Comparison of ENCODE assay signal across 8 cellular contexts in genomic region chr16:72124761-72125634, GRCh38. TPM values are rescaled to one million over a fixed set of nuclear protein-coding genes. Genes with fewer than 3 reads are reported as not detected.
DNase-seq lines count a peak whose midpoint lies in the region; ATAC-seq and TF ChIP-seq lines count a peak whose summit lies in the region.

No MANE protein-coding gene starts in this region.

- H3K4me2 ChIP-seq in osteoblast (ENCODE audit: insufficient read depth, low read length), result no peak overlapping the region

- no peaks in the 10 kb centered on the region for H3K36me3 ChIP-seq in ACC112 (ENCODE audit: insufficient read depth, low read length)
- no peaks in the 10 kb centered on the region for H3K36me3 ChIP-seq in gastroesophageal sphincter
- H3K36me3 ChIP-seq in osteoblast (ENCODE audit: insufficient read depth, low read length), result no peaks in the 10 kb centered on the region
- H3K36me3 ChIP-seq in tibial artery, result no peaks in the 10 kb centered on the region

- no peak overlapping the region for H3K27ac ChIP-seq in ACC112 (ENCODE audit: low read depth, low read length)
- peak overlapping the region in 1 of 4 donors; percentile 32 for H3K27ac ChIP-seq in gastroesophageal sphincter
- H3K27ac ChIP-seq in osteoblast (ENCODE audit: low read depth, low read length), result no peak overlapping the region
- H3K27ac ChIP-seq in tibial artery, result no peak overlapping the region

- peak; percentile 61 for ATAC-seq in GM18867 (IDR thresholded peaks at IDR 0.05; ENCODE audit: unreplicated experiment)
- ATAC-seq in gastroesophageal sphincter, result peak; percentile 63

- 11 to 46% methylated on average over 3 to 5 of the region's 13 CpGs for WGBS in gastroesophageal sphincter (ENCODE audit: low coverage in 1 of 2), 2 donors

- H3K4me3 ChIP-seq in ACC112 (ENCODE audit: low read depth, low read length), result no peak overlapping the region
- no peak overlapping the region for H3K4me3 ChIP-seq in gastroesophageal sphincter
- no peak overlapping the region for H3K4me3 ChIP-seq in osteoblast (ENCODE audit: insufficient read depth, low read length)
- no peak overlapping the region for H3K4me3 ChIP-seq in tibial artery

- peak in 3 of 4 experiments; percentile 68 to 74 (median 69) for TF ChIP-seq CTCF in gastroesophageal sphincter (IDR thresholded peaks at IDR 0.05)
- peak; percentile 82 for TF ChIP-seq CTCF in osteoblast (IDR thresholded peaks at IDR 0.05; ENCODE audit: extremely low read depth, low read depth, low read length)
- peak; percentile 67 to 78 for TF ChIP-seq CTCF in tibial artery (IDR thresholded peaks at IDR 0.05)

- TF ChIP-seq EP300 in gastroesophageal sphincter (IDR thresholded peaks at IDR 0.05), result no peak

- H4K20me1 ChIP-seq in osteoblast (ENCODE audit: insufficient read depth, low read length), result no peaks in the 10 kb centered on the region

- H2AFZ ChIP-seq in ACC112 (ENCODE audit: low read length, unreplicated experiment), result peak overlapping the region; percentile 17
- H2AFZ ChIP-seq in osteoblast (ENCODE audit: low read length), result peak overlapping the region; percentile 91

- H3K79me2 ChIP-seq in ACC112 (ENCODE audit: control insufficient read depth, insufficient read depth, low read length, unreplicated experiment) (no peaks in the 10 kb centered on the region), osteoblast (ENCODE audit: insufficient read depth, low read length) (no peaks in the 10 kb centered on the region)

- DNase-seq in Kasumi-1 (lab: John Stamatoyannopoulos, UW) (peak; percentile 78 to 89), RPMI8226 (peak; percentile 72), osteoblast (ENCODE audit: insufficient read length, low spot score, missing footprints) (peak; percentile 89), tibial artery (peak in 1 of 2 donors; percentile 84)
- peak; percentile 82 for DNase-seq in activated effector memory CD4-positive, alpha-beta T cell treated with anti-CD3 and anti-CD28 coated beads, Interleukin-2, amount 50 U/mL, for 16 hours

- H3K4me1 ChIP-seq in ACC112 (ENCODE audit: control insufficient read depth, insufficient read depth, low read length, unreplicated experiment), result no peaks in the 10 kb centered on the region
- peaks cover 0 to 9% (median 0%) of the 10 kb centered on the region in 3 donors for H3K4me1 ChIP-seq in gastroesophageal sphincter
- H3K4me1 ChIP-seq in osteoblast (ENCODE audit: insufficient read depth, low read length), result no peaks in the 10 kb centered on the region
- no peaks in the 10 kb centered on the region for H3K4me1 ChIP-seq in tibial artery

- intact Hi-C loops in tibial artery (cut with DNase I; ENCODE audit: low total_unique reads), result loop anchor here (10.0 kb wide), 1 partner anchor 340 kb away; no protein-coding TSS in a partner anchor

- H3K9me3 ChIP-seq in gastroesophageal sphincter (no peaks in the 10 kb centered on the region), osteoblast (ENCODE audit: low read depth, low read length) (no peaks in the 10 kb centered on the region), tibial artery (no peaks in the 10 kb centered on the region)

- no peaks in the 10 kb centered on the region for H3K27me3 ChIP-seq in ACC112 (ENCODE audit: insufficient read depth, low read length)
- no peaks in the 10 kb centered on the region for H3K27me3 ChIP-seq in gastroesophageal sphincter
- no peaks in the 10 kb centered on the region for H3K27me3 ChIP-seq in osteoblast (ENCODE audit: insufficient read depth, low read length)
- no peaks in the 10 kb centered on the region for H3K27me3 ChIP-seq in tibial artery

- TF ChIP-seq POLR2A in gastroesophageal sphincter (IDR thresholded peaks at IDR 0.05), result no peak

RNA-seq across cellular contexts. Expression of gene DHX38, which starts 31.4 kb away (rescaled TPM):
- total RNA-seq in gastroesophageal sphincter (10 to 100 TPM; 32.8 to 73.8 (median 54.4) TPM), osteoblast (51.4 and 52.7 TPM in 2 replicates)

RNA-seq across cellular contexts. Expression of gene TXNL4B, which starts 31.6 kb away (rescaled TPM):
- total RNA-seq in gastroesophageal sphincter (10 to 100 TPM in 1 of 4 donors, 1 to 10 TPM in 3; 5.8 to 10.6 (median 8.6) TPM), osteoblast (9.1 and 12.3 TPM in 2 replicates)

RNA-seq across cellular contexts. Expression of gene PMFBP1, which starts 47.0 kb away (rescaled TPM):
- under 1 TPM in 3 of 4 donors, not detected in 1; 0.16 to 0.81 (median 0.39) TPM for total RNA-seq in gastroesophageal sphincter
- total RNA-seq in osteoblast, result under 0.01 and 0.59 TPM in 2 replicates
